ENCODE assay signal across 1 cellular context in the genomic region with DNA sequence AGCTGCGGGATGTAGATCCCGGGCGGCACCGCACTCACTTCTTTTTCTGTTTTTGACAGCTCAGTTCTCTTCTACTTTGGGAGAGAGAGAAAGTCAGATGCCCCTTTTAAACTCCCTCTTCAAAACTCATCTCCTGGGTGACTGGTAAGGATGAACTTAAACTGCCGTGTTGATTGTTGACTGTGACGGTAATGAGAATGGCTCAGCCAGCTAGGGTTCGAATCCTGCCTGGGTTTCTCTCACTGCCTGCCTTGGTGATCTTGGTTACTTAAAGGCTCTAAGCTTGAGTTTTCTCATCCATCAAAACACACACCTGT.
TF ChIP-seq lines count a peak whose summit lies in the region.

No MANE protein-coding gene starts in this region.

TF ChIP-seq in K562, 482 proteins besides CTCF, POLR2A, EP300 and RAD21 (continued from another document):
- TF ChIP-seq, protein P1, sequence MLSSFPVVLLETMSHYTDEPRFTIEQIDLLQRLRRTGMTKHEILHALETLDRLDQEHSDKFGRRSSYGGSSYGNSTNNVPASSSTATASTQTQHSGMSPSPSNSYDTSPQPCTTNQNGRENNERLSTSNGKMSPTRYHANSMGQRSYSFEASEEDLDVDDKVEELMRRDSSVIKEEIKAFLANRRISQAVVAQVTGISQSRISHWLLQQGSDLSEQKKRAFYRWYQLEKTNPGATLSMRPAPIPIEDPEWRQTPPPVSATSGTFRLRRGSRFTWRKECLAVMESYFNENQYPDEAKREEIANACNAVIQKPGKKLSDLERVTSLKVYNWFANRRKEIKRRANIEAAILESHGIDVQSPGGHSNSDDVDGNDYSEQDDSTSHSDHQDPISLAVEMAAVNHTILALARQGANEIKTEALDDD (IDR thresholded peaks at IDR 0.05) = peak; percentile 35; the same call in 1 of the 2 replicates
- TF ChIP-seq SRF (CRISPR knock-in tag; IDR thresholded peaks at IDR 0.05) (0 out of 4 replicates have a peak, but pooled peaks of 1 of the 2 experiments have one; percentile 4), BCOR (IDR thresholded peaks at IDR 0.05) (peak; percentile 55), GTF3C2 (IDR thresholded peaks at IDR 0.05; ENCODE audit: borderline replicate concordance, extremely low read depth, insufficient read length) (peak; percentile 39), ETV5 (CRISPR knock-in tag; IDR thresholded peaks at IDR 0.05; ENCODE audit: low read depth) (no peak), SIN3A (IDR thresholded peaks at IDR 0.05; ENCODE audit: borderline replicate concordance in 2 of 2, control insufficient read depth in 1 of 2, low read depth in 2 of 2, low read length in 2 of 2) (peak in 1 of 2 experiments; percentile 37; a peak in 1 of 4 replicates), ZEB2 (IDR thresholded peaks at IDR 0.05) (0 out of 2 replicates have a peak, but pooled peaks have one; percentile 0), NRF1 (conservative IDR thresholded peaks at IDR 0.05 in 1 of 2, IDR thresholded peaks at IDR 0.05 in 1 of 2) (peak; percentile 2 to 73; a peak in 3 of 4 replicates), FOXK2 (conservative IDR thresholded peaks at IDR 0.05 in 1 of 2, IDR thresholded peaks at IDR 0.05 in 1 of 2; ENCODE audit: low read depth in 2 of 2) (0 out of 4 replicates have a peak, but pooled peaks of 1 of the 2 experiments have one; percentile 14), NR2F6 (CRISPR knock-in tag; IDR thresholded peaks at IDR 0.05) (no peak)
